ENCODE assay signal across 8 cellular contexts in the genomic region with DNA sequence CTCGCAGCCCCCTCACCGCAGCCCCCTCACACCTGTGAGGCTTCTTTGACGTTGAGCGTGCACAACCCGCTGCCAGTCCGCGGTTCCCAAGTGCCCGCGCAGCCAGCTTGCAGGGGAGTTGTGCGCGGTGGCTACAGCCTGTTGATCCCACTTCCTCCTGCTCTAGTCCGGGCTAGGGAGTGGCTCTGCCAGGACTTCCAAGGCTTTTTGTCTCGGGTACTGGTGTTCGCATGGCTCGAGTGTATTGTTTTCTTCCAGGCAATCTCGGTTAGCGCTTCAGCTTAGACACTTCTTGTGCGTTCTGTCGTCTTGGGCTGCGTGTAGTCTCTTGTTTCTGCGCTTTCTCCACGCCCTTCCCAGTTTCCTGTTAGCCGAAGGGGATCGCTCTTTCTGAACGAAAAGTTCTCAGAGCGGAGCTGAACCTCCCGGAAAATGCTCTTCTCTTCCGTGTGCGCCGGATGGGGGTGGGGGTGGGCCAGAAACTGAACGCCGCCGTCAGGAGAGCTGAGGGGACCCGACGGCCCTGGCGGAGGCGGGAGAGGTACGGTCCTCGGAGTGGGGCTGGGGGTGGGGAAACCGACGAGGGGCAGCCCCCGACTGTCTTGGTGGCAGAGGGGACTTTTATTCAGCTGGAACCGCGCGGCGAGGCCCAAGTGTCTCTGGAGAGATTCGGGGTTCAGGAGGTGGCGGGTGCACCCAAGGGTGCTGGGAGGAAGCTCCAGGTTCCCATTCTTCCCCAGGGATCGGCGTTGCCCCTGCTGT. TPM values are rescaled to one million over a fixed set of nuclear protein-coding genes. Genes with fewer than 3 reads are reported as not detected.
DNase-seq lines count a peak whose midpoint lies in the region; ATAC-seq, FAIRE-seq and TF ChIP-seq lines count a peak whose summit lies in the region.

No MANE protein-coding gene starts in this region.

- peak overlapping the region; percentile 39 for H3K27ac Mint-ChIP-seq in activated T-cell treated with anti-CD3 and anti-CD28 coated beads, Interleukin-2, amount 50 U/mL, for 72 hours
- peak overlapping the region; percentile 58 to 93 (median 85) for H3K27ac Mint-ChIP-seq in nephron

- no peak for FAIRE-seq in urothelium cell line (lab: Jason Lieb, UNC)

- H3K4me3 Mint-ChIP-seq in activated T-cell treated with anti-CD3 and anti-CD28 coated beads, Interleukin-2, amount 50 U/mL, for 72 hours: peak overlapping the region; percentile 91 to 92
- H3K4me3 Mint-ChIP-seq in nephron: peak overlapping the region; percentile 87 to 91 (median 90)

- no peaks in the 10 kb centered on the region for H3K9me3 Mint-ChIP-seq in activated T-cell treated with anti-CD3 and anti-CD28 coated beads, Interleukin-2, amount 50 U/mL, for 72 hours
- H3K9me3 Mint-ChIP-seq in nephron: no peaks in the 10 kb centered on the region

- TF ChIP-seq CTCF in fibroblast of pulmonary artery (IDR thresholded peaks at IDR 0.05; ENCODE audit: low read length, missing control alignments): no peak
- no peak for TF ChIP-seq CTCF in nephron (IDR thresholded peaks at IDR 0.05; ENCODE audit: unreplicated experiment in 3 of 3)

- ATAC-seq in Right ventricle myocardium inferior (peak; percentile 23), HG02973 (IDR thresholded peaks at IDR 0.05; ENCODE audit: unreplicated experiment) (peak; percentile 24)
- peak; percentile 44 to 50 for ATAC-seq in activated T-cell treated with anti-CD3 and anti-CD28 coated beads, Interleukin-2, amount 50 U/mL, for 72 hours (replicated peaks in 1 of 2)

- H3K4me3 ChIP-seq in fibroblast of pulmonary artery (replicated peaks; ENCODE audit: low read depth, low read length): peak overlapping the region; percentile 80

- H3K27me3 Mint-ChIP-seq in activated T-cell treated with anti-CD3 and anti-CD28 coated beads, Interleukin-2, amount 50 U/mL, for 72 hours (ENCODE audit: low read depth): peaks cover 10% of the 10 kb centered on the region
- H3K27me3 Mint-ChIP-seq in nephron (ENCODE audit: low read depth): peaks cover 25% of the 10 kb centered on the region

- intact Hi-C loops in Right ventricle myocardium inferior (cut with DNase I) (loop anchor here (5.0 to 10.0 kb wide), 3 partner anchors 55 to 383 kb away; a partner anchor contains a TSS), cardiac septum (cut with DNase I) (loop anchor here (2.0 to 5.0 kb wide), 2 partner anchors 65 to 133 kb away; no protein-coding TSS in a partner anchor)

- peaks cover 2 to 4% of the 10 kb centered on the region in 2 donors for H3K36me3 Mint-ChIP-seq in activated T-cell treated with anti-CD3 and anti-CD28 coated beads, Interleukin-2, amount 50 U/mL, for 72 hours (ENCODE audit: insufficient read depth in 2 of 2)
- peaks cover 3% of the 10 kb centered on the region for H3K36me3 Mint-ChIP-seq in nephron (ENCODE audit: low read depth)

- H3K4me1 Mint-ChIP-seq in activated T-cell treated with anti-CD3 and anti-CD28 coated beads, Interleukin-2, amount 50 U/mL, for 72 hours (ENCODE audit: low read depth): peaks cover 37% of the 10 kb centered on the region
- H3K4me1 Mint-ChIP-seq in nephron: peaks cover 5% of the 10 kb centered on the region

- peak; percentile 75 for DNase-seq in Right ventricle myocardium inferior (ENCODE audit: missing footprints)
- DNase-seq in cardiac septum (ENCODE audit: low spot score): no peak
- peak; percentile 20 for DNase-seq in NCI-H460 (ENCODE audit: extremely low read depth, low read depth)
- peak; percentile 23 to 38 for DNase-seq in activated T-cell treated with anti-CD3 and anti-CD28 coated beads, Interleukin-2, amount 50 U/mL, for 72 hours
- DNase-seq in fibroblast of pulmonary artery (ENCODE audit: low read depth): peak; percentile 74
- DNase-seq in urothelium cell line (ENCODE audit: low spot score): peak; percentile 39

RNA-seq across cellular contexts. Expression of a gene that starts 0.7 kb away (rescaled TPM):
- total RNA-seq in Right ventricle myocardium inferior (4.8 TPM), cardiac septum (13.5 TPM)
- 3.9 and 4.0 TPM in 2 replicates for total RNA-seq in NCI-H460 (2014; rRNA removed; shearing (Covaris generic))
- polyA plus RNA-seq in NCI-H460 (2014; cell fraction: nucleus; rRNA removed): 2.1 and 2.9 TPM in 2 replicates
- total RNA-seq in activated T-cell treated with anti-CD3 and anti-CD28 coated beads, Interleukin-2, amount 50 U/mL, for 72 hours: 10 to 100 TPM; 15.3 to 19.2 TPM
